1 cellular context compared by ENCODE assay signal in the genomic region with DNA sequence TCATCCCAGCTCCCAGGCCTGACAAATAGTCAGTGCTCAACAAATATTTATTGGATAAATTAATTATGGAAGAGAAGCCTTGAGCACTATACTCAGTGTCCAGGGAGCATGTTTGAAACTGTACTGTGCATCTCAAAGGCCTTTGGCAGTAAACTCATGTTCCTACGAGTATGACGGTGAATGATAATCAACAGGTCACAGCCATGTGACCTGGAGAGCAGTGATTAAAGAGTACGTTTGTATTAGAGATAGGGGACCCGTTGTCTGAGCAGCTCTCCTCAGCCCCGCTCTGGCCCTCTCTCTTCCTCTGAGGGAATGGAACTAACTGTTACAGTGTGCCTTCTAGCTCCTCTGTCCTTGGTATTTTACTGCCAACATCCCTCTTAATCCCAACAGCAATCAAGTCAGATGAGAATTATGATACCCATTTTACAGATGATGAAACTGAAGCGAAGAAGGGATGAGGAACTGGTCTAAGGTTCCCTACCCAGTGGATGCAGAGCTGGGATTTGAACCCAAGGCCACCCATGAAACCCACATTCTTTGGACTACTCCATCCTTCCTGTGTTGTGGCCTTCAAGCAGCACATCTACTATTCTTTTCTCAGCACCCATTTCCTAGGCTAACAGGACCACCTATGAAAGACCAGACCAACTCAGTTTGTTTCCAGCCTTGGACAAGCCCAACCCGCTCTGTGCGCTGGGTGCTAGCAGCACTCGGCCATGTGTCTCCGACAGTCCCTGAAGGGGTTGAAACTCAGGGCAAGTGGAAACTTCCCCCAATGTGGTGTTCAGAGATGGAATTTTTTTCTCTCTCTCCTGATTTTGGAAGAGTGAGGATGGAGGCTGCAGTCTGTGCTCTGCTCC.
TF ChIP-seq lines count a peak whose summit lies in the region.

No MANE protein-coding gene starts in this region.

TF ChIP-seq in endothelial cell of umbilical vein, 7 proteins besides CTCF, POLR2A, EP300 and RAD21 (continued from another document):
- TF ChIP-seq MAX (IDR thresholded peaks at IDR 0.05; ENCODE audit: insufficient read depth, insufficient read length) (no peak), EZH2 (IDR thresholded peaks at IDR 0.05; ENCODE audit: borderline replicate concordance, low read depth, low read length, severe bottlenecking) (no peak), GATA2 (IDR thresholded peaks at IDR 0.05; ENCODE audit: insufficient read depth, insufficient read length, low read depth, low read length) (no peak), FOS (IDR thresholded peaks at IDR 0.05; ENCODE audit: borderline replicate concordance, insufficient read depth, low read length) (no peak), MYC (IDR thresholded peaks at IDR 0.05; ENCODE audit: low read depth, low read length) (no peak)
TF ChIP-seq in endothelial cell of umbilical vein: peak in this region for 0.
